Comparison of ENCODE assay signal across 12 cellular contexts in genomic region chr10:88792656-88793055, GRCh38. TPM values are rescaled to one million over a fixed set of nuclear protein-coding genes. Genes with fewer than 3 reads are reported as not detected.
A peak's percentile ranks its signal among the peaks of the same experiment; 100 is the strongest.
DNase-seq lines count a peak whose midpoint lies in the region; ATAC-seq and TF ChIP-seq lines count a peak whose summit lies in the region.
"Had no signal": no experiment of that assay in that cellular context is flagged by ENCODE, and none has a peak within 500 bp of the region (broad histone marks: within the 10 kb centered on the region; RNA-seq: fewer than 3 reads in every experiment).

No MANE protein-coding gene starts in this region.

- TF ChIP-seq POLR2A in heart left ventricle (IDR thresholded peaks at IDR 0.05), result no peak
- no peak for TF ChIP-seq POLR2A in thyroid gland (IDR thresholded peaks at IDR 0.05)

- H3K4me3 ChIP-seq in HL-60 (replicated peaks; ENCODE audit: insufficient read depth, low read length) (no peak overlapping the region), heart left ventricle (no peak overlapping the region), thyroid gland (replicated peaks in 1 of 3) (no peak overlapping the region)

- H3K36me3 ChIP-seq in heart left ventricle (no peaks in the 10 kb centered on the region), thyroid gland (no peaks in the 10 kb centered on the region)

- intact Hi-C loops in heart left ventricle (cut with DNase I) (loop anchor here in 7 of 10 donors (5.0 to 10.0 kb wide), 5 partner anchors 98 to 228 kb away; partner anchors contain the start of genes LIPJ (in 1 of the 7) and RNLS (in 1 of the 7)), thyroid gland (cut with DNase I) (no loop called here)

- 77 to 87% (median 82%) methylated on average over 3 of the region's 3 CpGs for WGBS in heart left ventricle, 4 donors
- WGBS in thyroid gland, 2 donors, result 88% methylated on average over 3 of the region's 3 CpGs

- DNase-seq in HL-60 (ENCODE audit: low read depth in 1 of 2, low spot score in 1 of 2) (peak; percentile 40 to 90), SW480 (ENCODE audit: low spot score) (peak; percentile 63), heart left ventricle (peak in 4 of 5 donors; percentile 16 to 38 (median 27)), smooth muscle cell of the brain vasculature (ENCODE audit: low read depth, low spot score) (peak; percentile 4), NCI-H1048 (lab: John Stamatoyannopoulos, UW) (no peak), thyroid gland (no peak), hepatic stellate cell (ENCODE audit: low spot score) (no peak)
- DNase-seq: activated gamma-delta T cell; GOT3; stimulated activated CD8-positive, alpha-beta memory T cell treated with anti-CD3 and anti-CD28 coated beads, Interleukin-4, amount 100 ng/mL, for 48 hours had no signal

- TF ChIP-seq CTCF in HL-60 (IDR thresholded peaks at IDR 0.05; ENCODE audit: insufficient read depth, low read length) (no peak), heart left ventricle (IDR thresholded peaks at IDR 0.05) (no peak), thyroid gland (IDR thresholded peaks at IDR 0.05) (no peak)

- peaks cover 11% of the 10 kb centered on the region for H3K27me3 ChIP-seq in HL-60 (ENCODE audit: insufficient read depth, poor library complexity, severe bottlenecking)
- H3K27me3 ChIP-seq in heart left ventricle, result peaks cover 0 to 4% (median 0%) of the 10 kb centered on the region in 9 donors
- no peaks in the 10 kb centered on the region for H3K27me3 ChIP-seq in thyroid gland

- ATAC-seq in heart left ventricle (peak in 3 of 4 donors; percentile 41 to 78 (median 72)), HG03025 (IDR thresholded peaks at IDR 0.05; ENCODE audit: low FRiP score, unreplicated experiment) (no peak)

- peaks cover 0 to 3% (median 0%) of the 10 kb centered on the region in 12 donors for H3K4me1 ChIP-seq in heart left ventricle
- H3K4me1 ChIP-seq in thyroid gland, result no peaks in the 10 kb centered on the region

- H3K27ac ChIP-seq in HL-60 (replicated peaks) (no peak overlapping the region), heart left ventricle (no peak overlapping the region), thyroid gland (no peak overlapping the region)

- no peaks in the 10 kb centered on the region for H3K9me3 ChIP-seq in heart left ventricle
- no peaks in the 10 kb centered on the region for H3K9me3 ChIP-seq in thyroid gland

RNA-seq across cellular contexts. Expression of gene LIPM, which starts 9.9 kb away (rescaled TPM):
- total RNA-seq in heart left ventricle (not detected), thyroid gland (not detected)
- polyA plus RNA-seq in heart left ventricle, result not detected
- total RNA-seq: SK-MEL-5 had no signal

RNA-seq across cellular contexts. Expression of gene LIPN, which starts 32.8 kb away (rescaled TPM):
- total RNA-seq in heart left ventricle (under 1 TPM in 1 of 9 donors, not detected in 8; 0.43 TPM), thyroid gland (not detected)
- polyA plus RNA-seq in heart left ventricle, result not detected
- total RNA-seq: SK-MEL-5 had no signal

RNA-seq across cellular contexts. Expression of gene ANKRD22, which starts 59.0 kb away (rescaled TPM):
- total RNA-seq in heart left ventricle (1 to 10 TPM in 1 of 9 donors, under 1 TPM in 1, not detected in 7; 0.52 to 5.9 TPM), thyroid gland (not detected)
- under 1 TPM in 1 of 2 donors, not detected in 1; 0.12 TPM for polyA plus RNA-seq in heart left ventricle
- total RNA-seq: SK-MEL-5 had no signal

Comparison
In these comparisons a context has a peak if more than half of its experiments do, and no peak if none do; other contexts are left out.
1. DNase-seq: peak in HL-60 (2 of 2), SW480 (single experiment), heart left ventricle (4 of 5) and smooth muscle cell of the brain vasculature (single experiment); none in NCI-H1048 (single experiment), thyroid gland (0 of 2) and hepatic stellate cell (single experiment).